In genomic region chr22:30080805-30081204, GRCh38 we compare ENCODE assay signal across 32 cellular contexts. TPM values are rescaled to one million over a fixed set of nuclear protein-coding genes. Genes with fewer than 3 reads are reported as not detected.
DNase-seq lines count a peak whose midpoint lies in the region; ATAC-seq, FAIRE-seq and TF ChIP-seq lines count a peak whose summit lies in the region.
"Had no signal": no experiment of that assay in that cellular context is flagged by ENCODE, and none has a peak within 500 bp of the region (broad histone marks: within the 10 kb centered on the region; RNA-seq: fewer than 3 reads in every experiment).

No MANE protein-coding gene starts in this region.

- no CpG with 5 or more reads among the region's 9 CpGs for WGBS in trophoblast cell (ENCODE audit: extremely low coverage, insufficient coverage, insufficient read length)

- peaks cover 13% of the 10 kb centered on the region for H3K27me3 Mint-ChIP-seq in astrocyte (ENCODE audit: low read depth, unreplicated experiment)
- H3K27me3 Mint-ChIP-seq: CD4-positive, alpha-beta memory T cell had no signal

- no peak overlapping the region for H2BK5ac ChIP-seq in trophoblast cell (ENCODE audit: low read depth, low read length, poor library complexity)

- H3K9me3 Mint-ChIP-seq in astrocyte (ENCODE audit: unreplicated experiment) = no peaks in the 10 kb centered on the region
- H3K9me3 Mint-ChIP-seq: activated CD4-positive, alpha-beta memory T cell treated with anti-CD3 and anti-CD28 coated beads, Interleukin-2, amount 10 ng/mL, durations not matched to agents 7 days and 5 days; stimulated activated effector memory CD8-positive, alpha-beta T cell treated with anti-CD3 and anti-CD28 coated beads, Interleukin-12 subunit alpha, Interleukin-12 subunit beta, amount 100 ng/mL, for 72 hours had no signal

- H3K27ac Mint-ChIP-seq in astrocyte (ENCODE audit: unreplicated experiment) = no peak overlapping the region
- H3K27ac Mint-ChIP-seq: activated CD4-positive, alpha-beta memory T cell treated with anti-CD3 and anti-CD28 coated beads, Interleukin-2, amount 10 ng/mL, durations not matched to agents 7 days and 5 days; activated naive CD4-positive, alpha-beta T cell treated with anti-CD3 and anti-CD28 coated beads for 36 hours; activated T-helper 1 cell treated with anti-CD3 and anti-CD28 coated beads, Interleukin-12 subunit alpha, Interleukin-12 subunit beta, Interleukin-2, Interleukin-4 antibody, amounts not matched to agents 30 ng/mL and 10 ng/mL and 1 ng/mL, durations not matched to agents 14 hours and 24 hours and 36 hours; stimulated activated effector memory CD8-positive, alpha-beta T cell treated with anti-CD3 and anti-CD28 coated beads, Interleukin-12 subunit alpha, Interleukin-12 subunit beta, amount 100 ng/mL, for 72 hours had no signal

- no peak overlapping the region for H3K14ac ChIP-seq in trophoblast cell (ENCODE audit: low read length)

- H3K4me3 Mint-ChIP-seq in astrocyte (ENCODE audit: unreplicated experiment) = no peak overlapping the region
- H3K4me3 Mint-ChIP-seq: activated CD4-positive, alpha-beta memory T cell treated with anti-CD3 and anti-CD28 coated beads, Interleukin-2, amount 10 ng/mL, durations not matched to agents 7 days and 5 days; activated naive CD4-positive, alpha-beta T cell treated with anti-CD3 and anti-CD28 coated beads for 36 hours; activated T-helper 1 cell treated with anti-CD3 and anti-CD28 coated beads, Interleukin-12 subunit alpha, Interleukin-12 subunit beta, Interleukin-2, Interleukin-4 antibody, amounts not matched to agents 30 ng/mL and 10 ng/mL and 1 ng/mL, durations not matched to agents 14 hours and 24 hours and 36 hours; CD4-positive, alpha-beta memory T cell; stimulated activated effector memory CD8-positive, alpha-beta T cell treated with anti-CD3 and anti-CD28 coated beads, Interleukin-12 subunit alpha, Interleukin-12 subunit beta, amount 100 ng/mL, for 72 hours had no signal

- no peak overlapping the region for H3K18ac ChIP-seq in trophoblast cell (ENCODE audit: low read length)

- no peak overlapping the region for H4K12ac ChIP-seq in trophoblast cell (ENCODE audit: low read depth, low read length)

- no peaks in the 10 kb centered on the region for H3K36me3 Mint-ChIP-seq in astrocyte (ENCODE audit: low read depth, unreplicated experiment)
- H3K36me3 Mint-ChIP-seq: brain; CD4-positive, alpha-beta memory T cell; stimulated activated effector memory CD8-positive, alpha-beta T cell treated with anti-CD3 and anti-CD28 coated beads, Interleukin-12 subunit alpha, Interleukin-12 subunit beta, amount 100 ng/mL, for 72 hours had no signal

- H3K79me2 ChIP-seq in astrocyte (ENCODE audit: insufficient read depth, low read length) (no peaks in the 10 kb centered on the region), trophoblast cell (ENCODE audit: control insufficient read depth, insufficient read depth, low read length, poor library complexity) (no peaks in the 10 kb centered on the region)

- H2AFZ ChIP-seq in astrocyte (ENCODE audit: low read depth, low read length) (peak overlapping the region; percentile 84), trophoblast cell (ENCODE audit: insufficient read depth, low read length, poor library complexity) (no peak overlapping the region)

- H3K4ac ChIP-seq in trophoblast cell (ENCODE audit: low read depth, low read length) = no peak overlapping the region

- H4K20me1 ChIP-seq in astrocyte (ENCODE audit: insufficient read depth, low read length) = no peaks in the 10 kb centered on the region

- H2AK5ac ChIP-seq in trophoblast cell (ENCODE audit: low read length) = no peak overlapping the region

- no peak overlapping the region for H4K8ac ChIP-seq in trophoblast cell (ENCODE audit: low read depth, low read length)

- no peaks in the 10 kb centered on the region for H3K4me1 Mint-ChIP-seq in astrocyte (ENCODE audit: low read depth, unreplicated experiment)

- H3K9ac ChIP-seq in ES-I3 (ENCODE audit: low read depth, low read length) (peak overlapping the region; percentile 55; the same call in 1 of the 2 replicates), astrocyte (ENCODE audit: low read length) (peak overlapping the region; percentile 61), trophoblast cell (ENCODE audit: low read length) (no peak overlapping the region)
- H3K9ac ChIP-seq: KMS-11 had no signal

- H3K9me3 ChIP-seq in ES-I3 (ENCODE audit: control insufficient read depth, insufficient read depth, low read length) (no peaks in the 10 kb centered on the region; the same call in 1 of the 2 replicates), astrocyte (ENCODE audit: insufficient read depth, low read depth, low read length) (no peaks in the 10 kb centered on the region), trophoblast cell (ENCODE audit: insufficient read depth, low read depth, low read length) (peaks cover 2% of the 10 kb centered on the region)
- H3K9me3 ChIP-seq: A549, neutrophil, prostate gland, upper lobe of left lung had no signal

- H3K79me1 ChIP-seq in trophoblast cell (ENCODE audit: low read length) = peaks cover 2% of the 10 kb centered on the region

- peaks cover 8% of the 10 kb centered on the region for H3K27me3 ChIP-seq in astrocyte (ENCODE audit: insufficient read depth, low read length)
- H3K27me3 ChIP-seq in trophoblast cell (ENCODE audit: insufficient read depth, low read length) = no peaks in the 10 kb centered on the region

- H3K27ac ChIP-seq in astrocyte (ENCODE audit: low read depth, low read length) (no peak overlapping the region), trophoblast cell (ENCODE audit: low read depth, low read length) (no peak overlapping the region)
- H3K27ac ChIP-seq: A549, KMS-11, neutrophil, prostate gland had no signal

- no peaks in the 10 kb centered on the region for H3K4me1 ChIP-seq in ES-I3 (ENCODE audit: insufficient read depth, low read length)
- H3K4me1 ChIP-seq in astrocyte (ENCODE audit: insufficient read depth, low read length) = peaks cover 5% of the 10 kb centered on the region
- H3K4me1 ChIP-seq in trophoblast cell (ENCODE audit: control insufficient read depth in 1 of 2, insufficient read depth in 2 of 2, low read length in 2 of 2) = no peaks in the 10 kb centered on the region
- H3K4me1 ChIP-seq: A549, prostate gland had no signal

- H3K4me3 ChIP-seq in astrocyte (ENCODE audit: insufficient read depth, low read depth, low read length) = peak overlapping the region; percentile 50
- H3K4me3 ChIP-seq in trophoblast cell (ENCODE audit: low read depth, low read length) = no peak overlapping the region
- H3K4me3 ChIP-seq: A549, prostate gland had no signal

- no peak for FAIRE-seq in astrocyte (lab: Jason Lieb, UNC)
- FAIRE-seq: A549, D721Med, frontal cortex had no signal

- H2BK12ac ChIP-seq in trophoblast cell (ENCODE audit: low read length) = no peak overlapping the region

- ATAC-seq in left lobe of liver = peak; percentile 64
- ATAC-seq in HG02678 (IDR thresholded peaks at IDR 0.05; ENCODE audit: unreplicated experiment) = no peak
- ATAC-seq: A549; Panc1; stimulated activated effector memory CD8-positive, alpha-beta T cell treated with anti-CD3 and anti-CD28 coated beads, Interleukin-12 subunit alpha, Interleukin-12 subunit beta, amount 100 ng/mL, for 72 hours had no signal

- H4K91ac ChIP-seq in trophoblast cell (ENCODE audit: low read depth, low read length) = no peak overlapping the region

- no peak for DNase-seq in astrocyte (ENCODE audit: low read depth)
- DNase-seq in left lobe of liver (ENCODE audit: low spot score) = peak; percentile 85
- no peak for DNase-seq in trophoblast cell
- no peak for DNase-seq in activated naive CD4-positive, alpha-beta T cell (lab: John Stamatoyannopoulos, UW)
- DNase-seq in DMS79 (lab: John Stamatoyannopoulos, UW) = no peak
- no peak for DNase-seq in NCI-H2029 (lab: John Stamatoyannopoulos, UW)
- DNase-seq: activated CD4-positive, alpha-beta memory T cell treated with anti-CD3 and anti-CD28 coated beads, Interleukin-2, amount 10 ng/mL, durations not matched to agents 7 days and 5 days; activated CD8-positive, alpha-beta memory T cell treated with anti-CD3 and anti-CD28 coated beads, Interleukin-2, amount 50 U/mL, for 48 hours; activated naive CD4-positive, alpha-beta T cell treated with anti-CD3 and anti-CD28 coated beads for 36 hours; CD4-positive, alpha-beta memory T cell; hippocampal formation; NCI-H1417; NCI-H2081 treated with DMSO at 0.1 percent for 48 hours; NCI-H226; SHP77 had no signal

- no peak for TF ChIP-seq CTCF in astrocyte (IDR thresholded peaks at IDR 0.05; ENCODE audit: insufficient read depth, low read depth, low read length)

- no peak overlapping the region for H3K23ac ChIP-seq in trophoblast cell (ENCODE audit: low read length)

- H3K36me3 ChIP-seq in ES-I3 (ENCODE audit: insufficient read depth, low read length) (no peaks in the 10 kb centered on the region), astrocyte (ENCODE audit: insufficient read depth, low read length) (no peaks in the 10 kb centered on the region), trophoblast cell (ENCODE audit: control insufficient read depth in 1 of 2, insufficient read depth in 2 of 2, low read length in 2 of 2) (no peaks in the 10 kb centered on the region)
- H3K36me3 ChIP-seq: neutrophil, prostate gland, upper lobe of left lung had no signal

- no peak overlapping the region for H2BK120ac ChIP-seq in trophoblast cell (ENCODE audit: insufficient read depth, low read length, poor library complexity)

- peak overlapping the region; percentile 82 for H3K4me2 ChIP-seq in astrocyte (ENCODE audit: low read length)
- H3K4me2 ChIP-seq in trophoblast cell (ENCODE audit: low read length) = peak overlapping the region; percentile 49
- H3K4me2 ChIP-seq: A549, KMS-11 had no signal

RNA-seq across cellular contexts. Expression of gene HORMAD2, which starts 0.5 kb away (rescaled TPM):
- total RNA-seq in astrocyte (not detected in 2 replicates), left lobe of liver (1.5 TPM)
- polyA plus RNA-seq in trophoblast cell (2013) = 0.11 TPM in 1 of 2 replicates, not detected in the other
- total RNA-seq: activated naive CD4-positive, alpha-beta T cell treated with anti-CD3 and anti-CD28 coated beads for 36 hours; CD4-positive, alpha-beta memory T cell; dermis blood vessel endothelial cell; H4; mesenteric fat pad; subcutaneous adipose tissue had no signal
- polyA plus RNA-seq: A549; CD4-positive, alpha-beta memory T cell had no signal
